Comparison of ENCODE assay signal across 25 cellular contexts in the genomic region with DNA sequence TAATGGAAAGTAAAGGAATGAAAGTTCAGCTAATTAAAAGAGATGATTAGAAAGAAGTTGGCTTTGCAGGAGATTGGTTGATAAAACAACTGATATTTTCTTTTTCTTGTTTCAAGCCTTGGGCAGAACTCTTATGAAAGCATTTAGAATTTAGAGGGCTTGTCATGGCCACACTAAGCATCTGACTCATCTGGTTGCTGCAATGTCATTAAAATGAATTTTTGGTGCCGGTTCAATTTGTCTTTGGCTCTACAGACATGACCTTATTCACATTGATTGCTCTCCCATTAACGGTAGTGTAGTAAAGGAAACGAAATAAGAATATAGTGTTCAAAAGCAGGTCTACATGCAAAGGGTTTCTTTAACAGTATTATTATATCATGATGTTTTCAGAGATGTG.
"Had no signal": no experiment of that assay in that cellular context is flagged by ENCODE, and none has a peak within 500 bp of the region (broad histone marks: within the 10 kb centered on the region; RNA-seq: fewer than 3 reads in every experiment).

No MANE protein-coding gene starts in this region.

- H3K27me3 Mint-ChIP-seq: activated CD4-positive, alpha-beta memory T cell treated with anti-CD3 and anti-CD28 coated beads, Interleukin-2, amount 10 ng/mL, durations not matched to agents 7 days and 5 days; activated CD4-positive, alpha-beta T cell treated with anti-CD3 and anti-CD28 coated beads, Interleukin-2, amount 10 ng/mL, durations not matched to agents 7 days and 5 days; activated naive CD4-positive, alpha-beta T cell treated with anti-CD3 and anti-CD28 coated beads, Interleukin-2, amount 50 U/mL, for 24 hours; activated naive CD8-positive, alpha-beta T cell treated with anti-CD3 and anti-CD28 coated beads, Interleukin-2, amount 50 U/mL, for 24 hours; activated T-cell treated with anti-CD3 and anti-CD28 coated beads, Interleukin-2, amount 50 U/mL, for 24 hours; activated T-helper 17 cell treated with anti-CD3 and anti-CD28 coated beads, Interleukin-2, amount 50 U/mL, for 72 hours; naive B cell had no signal

- H3K27ac ChIP-seq: body of pancreas, gastroesophageal sphincter, neutrophil, right lobe of liver, upper lobe of left lung had no signal

- H3K36me3 ChIP-seq: gastroesophageal sphincter, neutrophil, right lobe of liver, upper lobe of left lung had no signal

- H3K4me1 ChIP-seq: body of pancreas, gastroesophageal sphincter, right lobe of liver, upper lobe of left lung had no signal

- H3K4me1 Mint-ChIP-seq: activated CD4-positive, alpha-beta memory T cell treated with anti-CD3 and anti-CD28 coated beads, Interleukin-2, amount 10 ng/mL, durations not matched to agents 7 days and 5 days; activated CD4-positive, alpha-beta T cell treated with anti-CD3 and anti-CD28 coated beads, Interleukin-2, amount 10 ng/mL, durations not matched to agents 7 days and 5 days; activated naive CD4-positive, alpha-beta T cell treated with anti-CD3 and anti-CD28 coated beads, Interleukin-2, amount 50 U/mL, for 24 hours; activated naive CD8-positive, alpha-beta T cell treated with anti-CD3 and anti-CD28 coated beads, Interleukin-2, amount 50 U/mL, for 24 hours; activated T-helper 17 cell treated with anti-CD3 and anti-CD28 coated beads, Interleukin-2, amount 50 U/mL, for 72 hours; mesothelial cell of epicardium; naive B cell; nephron progenitor cell had no signal

- H3K27ac Mint-ChIP-seq: activated CD4-positive, alpha-beta memory T cell treated with anti-CD3 and anti-CD28 coated beads, Interleukin-2, amount 10 ng/mL, durations not matched to agents 7 days and 5 days; activated CD4-positive, alpha-beta T cell treated with anti-CD3 and anti-CD28 coated beads, Interleukin-2, amount 10 ng/mL, durations not matched to agents 7 days and 5 days; activated naive CD4-positive, alpha-beta T cell treated with anti-CD3 and anti-CD28 coated beads, Interleukin-2, amount 50 U/mL, for 24 hours; activated naive CD8-positive, alpha-beta T cell treated with anti-CD3 and anti-CD28 coated beads, Interleukin-2, amount 50 U/mL, for 24 hours; activated T-cell treated with anti-CD3 and anti-CD28 coated beads, Interleukin-2, amount 50 U/mL, for 24 hours; activated T-helper 17 cell treated with anti-CD3 and anti-CD28 coated beads, Interleukin-2, amount 50 U/mL, for 72 hours; mesothelial cell of epicardium; naive B cell; nephron progenitor cell had no signal

- ATAC-seq: activated naive CD8-positive, alpha-beta T cell treated with anti-CD3 and anti-CD28 coated beads, Interleukin-2, amount 50 U/mL, for 24 hours; activated T-helper 17 cell treated with anti-CD3 and anti-CD28 coated beads, Interleukin-2, amount 50 U/mL, for 72 hours; body of pancreas; esophagus mucosa; gastroesophageal sphincter; left cardiac atrium; left ventricle myocardium superior; right lobe of liver; stimulated activated naive CD8-positive, alpha-beta T cell treated with anti-CD3 and anti-CD28 coated beads, Interleukin-15, Interleukin-2, amounts not matched to agents 100 U/mL and 50 U/mL, for 24 hours had no signal

- H3K36me3 Mint-ChIP-seq: activated naive CD4-positive, alpha-beta T cell treated with anti-CD3 and anti-CD28 coated beads, Interleukin-2, amount 50 U/mL, for 24 hours; mesothelial cell of epicardium; naive B cell had no signal

- H3K27me3 ChIP-seq: body of pancreas, gastroesophageal sphincter, neutrophil, right lobe of liver, upper lobe of left lung had no signal

- H3K4me3 Mint-ChIP-seq: activated CD4-positive, alpha-beta memory T cell treated with anti-CD3 and anti-CD28 coated beads, Interleukin-2, amount 10 ng/mL, durations not matched to agents 7 days and 5 days; activated CD4-positive, alpha-beta T cell treated with anti-CD3 and anti-CD28 coated beads, Interleukin-2, amount 10 ng/mL, durations not matched to agents 7 days and 5 days; activated naive CD4-positive, alpha-beta T cell treated with anti-CD3 and anti-CD28 coated beads, Interleukin-2, amount 50 U/mL, for 24 hours; activated naive CD8-positive, alpha-beta T cell treated with anti-CD3 and anti-CD28 coated beads, Interleukin-2, amount 50 U/mL, for 24 hours; activated T-cell treated with anti-CD3 and anti-CD28 coated beads, Interleukin-2, amount 50 U/mL, for 24 hours; activated T-helper 17 cell treated with anti-CD3 and anti-CD28 coated beads, Interleukin-2, amount 50 U/mL, for 72 hours; mesothelial cell of epicardium; naive B cell; nephron progenitor cell had no signal

- DNase-seq: activated CD4-positive, alpha-beta memory T cell treated with anti-CD3 and anti-CD28 coated beads, Interleukin-2, amount 10 ng/mL, durations not matched to agents 7 days and 5 days; activated CD4-positive, alpha-beta T cell treated with anti-CD3 and anti-CD28 coated beads, Interleukin-2, amount 10 ng/mL, durations not matched to agents 7 days and 5 days; activated CD4-positive, CD25-positive, alpha-beta regulatory T cell treated with anti-CD3 and anti-CD28 coated beads, Interleukin-2, amount 50 U/mL, for 72 hours; activated CD8-positive, alpha-beta memory T cell treated with anti-CD3 and anti-CD28 coated beads, Interleukin-2, amount 50 U/mL, for 48 hours; activated naive CD8-positive, alpha-beta T cell treated with anti-CD3 and anti-CD28 coated beads, Interleukin-2, amount 50 U/mL, for 24 hours; activated T-cell treated with anti-CD3 and anti-CD28 coated beads, Interleukin-2, amount 50 U/mL, for 24 hours; body of pancreas; cortex of kidney; head of caudate nucleus; hippocampal formation; left cardiac atrium; left ventricle myocardium superior; naive B cell; nephron progenitor cell; right lobe of liver; stimulated activated CD4-positive, alpha-beta T cell treated with anti-CD3 and anti-CD28 coated beads, Interleukin-2, amount 100 ng/mL, for 48 hours; stimulated activated naive CD8-positive, alpha-beta T cell treated with anti-CD3 and anti-CD28 coated beads, Interleukin-15, Interleukin-2, amounts not matched to agents 100 U/mL and 50 U/mL, for 24 hours; T-helper 2 cell; upper lobe of left lung had no signal

- H3K9me3 Mint-ChIP-seq: activated CD4-positive, alpha-beta memory T cell treated with anti-CD3 and anti-CD28 coated beads, Interleukin-2, amount 10 ng/mL, durations not matched to agents 7 days and 5 days; activated CD4-positive, alpha-beta T cell treated with anti-CD3 and anti-CD28 coated beads, Interleukin-2, amount 10 ng/mL, durations not matched to agents 7 days and 5 days; activated naive CD8-positive, alpha-beta T cell treated with anti-CD3 and anti-CD28 coated beads, Interleukin-2, amount 50 U/mL, for 24 hours; activated T-cell treated with anti-CD3 and anti-CD28 coated beads, Interleukin-2, amount 50 U/mL, for 24 hours; activated T-helper 17 cell treated with anti-CD3 and anti-CD28 coated beads, Interleukin-2, amount 50 U/mL, for 72 hours; mesothelial cell of epicardium; nephron progenitor cell had no signal

- H3K9me3 ChIP-seq: body of pancreas, gastroesophageal sphincter, neutrophil, right lobe of liver, upper lobe of left lung had no signal

- H3K4me3 ChIP-seq: body of pancreas, gastroesophageal sphincter, right lobe of liver, upper lobe of left lung had no signal
